8 cellular contexts compared by ENCODE assay signal in the genomic region with DNA sequence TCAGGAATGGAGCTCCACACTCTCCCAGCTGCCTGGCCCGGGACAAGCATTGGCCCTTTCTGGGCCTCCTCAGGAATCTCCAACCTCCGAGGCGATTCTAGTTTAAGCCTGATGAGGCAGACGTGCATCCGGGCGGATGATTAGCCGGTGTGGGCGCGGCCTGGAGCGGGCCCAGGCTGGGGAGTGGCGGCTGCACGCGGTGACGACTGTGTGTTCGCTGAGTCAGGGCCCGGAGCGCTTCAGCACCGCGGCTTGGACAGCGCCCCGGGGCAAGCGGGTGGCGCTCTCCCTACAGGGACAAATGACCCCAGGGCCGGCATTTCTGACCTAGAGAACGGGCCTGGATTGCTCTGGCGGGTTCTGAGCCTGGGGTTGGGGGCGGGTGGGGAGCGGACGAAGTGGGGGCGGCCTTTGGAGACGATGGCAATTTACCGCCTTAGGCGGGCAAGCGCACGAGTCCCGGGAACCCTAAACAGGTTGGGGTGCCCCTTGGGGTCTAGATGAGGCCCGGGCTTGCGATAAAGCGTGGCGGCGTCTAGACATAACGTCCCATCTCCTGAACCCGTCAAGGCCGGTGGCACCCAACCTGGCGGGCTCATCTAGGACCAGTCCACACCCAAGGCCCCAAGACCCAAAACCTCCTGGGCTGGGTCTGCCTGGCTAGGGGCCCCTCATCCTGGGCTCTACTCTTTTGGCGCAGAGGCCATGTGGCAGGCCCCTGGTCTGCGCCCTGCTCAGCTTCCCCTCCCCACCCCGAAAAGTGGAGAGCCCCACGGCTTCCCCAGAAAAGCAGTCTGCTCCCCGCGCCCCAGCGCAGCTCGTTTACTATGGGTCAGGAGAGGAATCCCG. TPM values are rescaled to one million over a fixed set of nuclear protein-coding genes. Genes with fewer than 3 reads are reported as not detected.
DNase-seq lines count a peak whose midpoint lies in the region; ATAC-seq, FAIRE-seq and TF ChIP-seq lines count a peak whose summit lies in the region.

No MANE protein-coding gene starts in this region.

- H3K4me2 ChIP-seq in A549 (no peak overlapping the region), HCT116 (ENCODE audit: low read length) (peak overlapping the region; percentile 35; the same call in 1 of the 2 replicates)

- no peaks in the 10 kb centered on the region for H4K20me1 ChIP-seq in HCT116 (ENCODE audit: insufficient read depth)

- TF ChIP-seq POLR2A in A549 (IDR thresholded peaks at IDR 0.05; ENCODE audit: low read length) (no peak), HCT116 (IDR thresholded peaks at IDR 0.05; ENCODE audit: borderline replicate concordance, extremely low read depth, insufficient read depth, insufficient read length) (no peak)

- H3K4me1 Mint-ChIP-seq in T-cell = peaks cover 0 to 2% (median 0%) of the 10 kb centered on the region in 3 donors
- peaks cover 3 to 11% of the 10 kb centered on the region in 2 donors for H3K4me1 Mint-ChIP-seq in stimulated activated naive B cell treated with anti-CD40 and anti-IgM and Interleukin-4, amounts not matched to agents 10 μg/mL and 1 μg/mL and 100 μg/mL, for 72 hours

- H3K27ac ChIP-seq in A549 = no peak overlapping the region
- H3K27ac ChIP-seq in HCT116 (ENCODE audit: low read depth, low read length) = no peak overlapping the region
- no peak overlapping the region for H3K27ac ChIP-seq in effector memory CD4-positive, alpha-beta T cell (ENCODE audit: insufficient read depth, low read length, poor library complexity, severe bottlenecking)

- H3K27me3 Mint-ChIP-seq in T-cell = peaks cover 38 to 74% of the 10 kb centered on the region in 2 donors
- peaks cover 54 to 67% of the 10 kb centered on the region in 2 donors for H3K27me3 Mint-ChIP-seq in stimulated activated naive B cell treated with anti-CD40 and anti-IgM and Interleukin-4, amounts not matched to agents 10 μg/mL and 1 μg/mL and 100 μg/mL, for 72 hours

- no peak overlapping the region for H3K4me3 Mint-ChIP-seq in T-cell
- H3K4me3 Mint-ChIP-seq in stimulated activated naive B cell treated with anti-CD40 and anti-IgM and Interleukin-4, amounts not matched to agents 10 μg/mL and 1 μg/mL and 100 μg/mL, for 72 hours = no peak overlapping the region

- H3K4me1 ChIP-seq in A549 (no peaks in the 10 kb centered on the region), HCT116 (ENCODE audit: control insufficient read depth in 1 of 2, insufficient read depth in 2 of 2, low read length in 2 of 2) (peaks cover 0 to 4% of the 10 kb centered on the region in 2 experiments; a peak in 2 of 4 replicates)
- H3K4me1 ChIP-seq in effector memory CD4-positive, alpha-beta T cell (ENCODE audit: control insufficient read depth, insufficient read depth, low read length, poor library complexity, severe bottlenecking) = no peaks in the 10 kb centered on the region

- H3K27me3 ChIP-seq in HCT116 (ENCODE audit: insufficient read depth, low read length) = peaks cover 46% of the 10 kb centered on the region
- peaks cover 13% of the 10 kb centered on the region for H3K27me3 ChIP-seq in effector memory CD4-positive, alpha-beta T cell (replicated peaks; ENCODE audit: control insufficient read depth, insufficient read depth, low read length, poor library complexity, severe bottlenecking)

- peaks cover 2% of the 10 kb centered on the region for H3K36me3 Mint-ChIP-seq in T-cell
- no peaks in the 10 kb centered on the region for H3K36me3 Mint-ChIP-seq in stimulated activated naive B cell treated with anti-CD40 and anti-IgM and Interleukin-4, amounts not matched to agents 10 μg/mL and 1 μg/mL and 100 μg/mL, for 72 hours

- intact Hi-C loops in HCT116 (cut with micrococcal nuclease) = no loop called here

- no peak overlapping the region for H3K9ac ChIP-seq in HCT116 (ENCODE audit: low read length)

- ATAC-seq in A549 (peak; percentile 82 to 91), HCT116 (peak; percentile 100), T-cell (replicated peaks in 1 of 4) (peak; percentile 61 to 84 (median 70))
- peak; percentile 79 to 82 for ATAC-seq in stimulated activated naive B cell treated with anti-CD40 and anti-IgM and Interleukin-4, amounts not matched to agents 10 μg/mL and 1 μg/mL and 100 μg/mL, for 72 hours (replicated peaks)

- 32% methylated on average over 40 of the region's 54 CpGs for WGBS in A549 (ENCODE audit: missing lambda C conversion rate)

- no TSS peak for BruUV-seq in HCT116 (replicated peaks; lab: Mats Ljungman, UMichigan)

- DNase-seq in A549 (ENCODE audit: low read depth in 1 of 2, low spot score in 1 of 2) (peak; percentile 74 to 76), HCT116 (ENCODE audit: low read depth, low spot score) (peak; percentile 47), T-cell (peak in 25 of 34 experiments; percentile 12 to 50 (median 29)), choroid plexus epithelial cell (ENCODE audit: low read depth) (peak; percentile 74), lung microvascular endothelial cell (ENCODE audit: low read depth in 2 of 2) (peak; percentile 60 to 77), midbrain (lab: John Stamatoyannopoulos, UW) (no peak)
- peak; percentile 14 for DNase-seq in stimulated activated naive B cell treated with anti-CD40 and anti-IgM and Interleukin-4, amounts not matched to agents 10 μg/mL and 1 μg/mL and 100 μg/mL, for 72 hours
- DNase-seq in effector memory CD4-positive, alpha-beta T cell = no peak

- TF ChIP-seq RAD21 in A549 (conservative IDR thresholded peaks at IDR 0.05 in 1 of 2, IDR thresholded peaks at IDR 0.05 in 1 of 2) (no peak), HCT116 (IDR thresholded peaks at IDR 0.05; ENCODE audit: low read depth) (no peak)

- no peak overlapping the region for H3K4me3 ChIP-seq in A549
- no peak overlapping the region for H3K4me3 ChIP-seq in HCT116 (replicated peaks in 1 of 2; ENCODE audit: low read depth in 1 of 2, low read length in 2 of 2)
- no peak overlapping the region for H3K4me3 ChIP-seq in choroid plexus epithelial cell (ENCODE audit: low read depth, low read length)
- no peak overlapping the region for H3K4me3 ChIP-seq in effector memory CD4-positive, alpha-beta T cell (ENCODE audit: insufficient read depth, low read depth, low read length, poor library complexity, severe bottlenecking)

- no peaks in the 10 kb centered on the region for H3K9me3 Mint-ChIP-seq in T-cell
- H3K9me3 Mint-ChIP-seq in stimulated activated naive B cell treated with anti-CD40 and anti-IgM and Interleukin-4, amounts not matched to agents 10 μg/mL and 1 μg/mL and 100 μg/mL, for 72 hours = no peaks in the 10 kb centered on the region

- RAD21 ChIA-PET in HCT116 (lab: Charles Lee; ENCODE audit: low non-redundant PET in 1 of 2, low total read pairs in 2 of 2, uncharacterized antibody in 2 of 2, unreplicated experiment in 2 of 2) = no interaction called here

- POLR2A ChIA-PET in A549 (lab: Yijun Ruan, JAX) = no interaction called here
- POLR2A ChIA-PET in HCT116 (lab: Charles Lee) = no interaction called here
- POLR2A ChIA-PET in T-cell (lab: Charles Lee) = no interaction called here

- no peak overlapping the region for H2AFZ ChIP-seq in HCT116 (ENCODE audit: low read depth, low read length, poor library complexity, severe bottlenecking)

- no peak for FAIRE-seq in A549 (lab: Jason Lieb, UNC)

- no peaks in the 10 kb centered on the region for H3K79me2 ChIP-seq in HCT116 (ENCODE audit: insufficient read depth, low read length)

- H3K36me3 ChIP-seq in HCT116 (ENCODE audit: control insufficient read depth in 1 of 2, insufficient read depth in 2 of 2, low read length in 2 of 2) = no peaks in the 10 kb centered on the region
- H3K36me3 ChIP-seq in effector memory CD4-positive, alpha-beta T cell (ENCODE audit: control insufficient read depth, insufficient read depth, low read length) = no peaks in the 10 kb centered on the region

- H3K9me3 ChIP-seq in A549 = no peaks in the 10 kb centered on the region
- no peaks in the 10 kb centered on the region for H3K9me3 ChIP-seq in HCT116 (ENCODE audit: control insufficient read depth in 1 of 2, insufficient read depth in 1 of 2, low read depth in 1 of 2, low read length in 2 of 2)
- H3K9me3 ChIP-seq in effector memory CD4-positive, alpha-beta T cell (ENCODE audit: control insufficient read depth, low read length) = no peaks in the 10 kb centered on the region

- CTCF ChIA-PET in A549 (lab: Yijun Ruan, JAX) = interaction anchor here (0.6 to 7.5 kb wide), 3 partner anchors 11 to 581 kb away, joined by 3 to 54 read pairs (median 3); no protein-coding TSS in a partner anchor
- CTCF ChIA-PET in HCT116 (lab: Charles Lee) = no interaction called here
- CTCF ChIA-PET in T-cell (lab: Charles Lee) = no interaction called here

- H3K27ac Mint-ChIP-seq in T-cell = no peak overlapping the region
- H3K27ac Mint-ChIP-seq in stimulated activated naive B cell treated with anti-CD40 and anti-IgM and Interleukin-4, amounts not matched to agents 10 μg/mL and 1 μg/mL and 100 μg/mL, for 72 hours = no peak overlapping the region

- TF ChIP-seq CTCF in A549 (IDR thresholded peaks at IDR 0.05) = no peak
- no peak for TF ChIP-seq CTCF in HCT116 (IDR thresholded peaks at IDR 0.05 in 2 of 3, conservative IDR thresholded peaks at IDR 0.05 in 1 of 3; ENCODE audit: borderline replicate concordance in 1 of 3, insufficient read depth in 1 of 3, low read depth in 2 of 3, low read length in 2 of 3)
- peak; percentile 4 for TF ChIP-seq CTCF in choroid plexus epithelial cell (conservative IDR thresholded peaks at IDR 0.05; ENCODE audit: low read depth, low read length)

- H3K9me2 ChIP-seq in HCT116 (ENCODE audit: insufficient read depth) = no peaks in the 10 kb centered on the region

- no peak for TF ChIP-seq EP300 in A549 (IDR thresholded peaks at IDR 0.05)

TF ChIP-seq in A549, 52 proteins besides CTCF, POLR2A, EP300 and RAD21 (continues in another document):
- no peak for TF ChIP-seq ZSCAN20 (CRISPR knock-in tag; IDR thresholded peaks at IDR 0.05)
- no peak for TF ChIP-seq ZC3H11A (IDR thresholded peaks at IDR 0.05)
- no peak for TF ChIP-seq RNF2 (IDR thresholded peaks at IDR 0.05; ENCODE audit: borderline replicate concordance, low read depth)
- no peak for TF ChIP-seq MYC (IDR thresholded peaks at IDR 0.05; ENCODE audit: borderline replicate concordance, low read length)
- peak; percentile 73 for TF ChIP-seq MAFK (IDR thresholded peaks at IDR 0.05; ENCODE audit: partially characterized antibody)

RNA-seq across cellular contexts. Expression of a gene that starts 22.3 kb away (rescaled TPM):
- polyA plus RNA-seq in A549 (2011; rRNA removed) (147 and 166 TPM in 2 replicates), A549 (2017; fragmentation: RNase III; extraction: RNeasy Plus Mini Kit Qiagen cat#74134 plus additional on column Dnase treatment) (111 to 120 TPM (median 117 TPM) in 3 replicates)
- 84.1 and 87.6 TPM in 2 replicates for polyA plus RNA-seq in A549 (2012; cell fraction: cytosol; rRNA removed)
- 27.1 and 57.5 TPM in 2 replicates for polyA plus RNA-seq in A549 (2012; cell fraction: nucleus; rRNA removed)
- 23.1 and 26.8 TPM in 2 replicates for polyA minus RNA-seq in A549 (2011; rRNA and poly(A)+ RNA removed)
- total RNA-seq in HCT116 (2021; ENCODE audit: unreplicated experiment) (33.9 TPM), T-cell (10 to 100 TPM; 44.2 to 54.6 (median 51.3) TPM), lung microvascular endothelial cell (19.4 and 21.6 TPM in 2 replicates)
- 38.5 and 44.5 TPM in 2 replicates for polyA plus RNA-seq in HCT116 (2012)

Comparison
In these comparisons a context has a peak if more than half of its experiments do, and no peak if none do; other contexts are left out.
1. DNase-seq: peak in A549 (2 of 2), HCT116 (single experiment), T-cell (25 of 34), choroid plexus epithelial cell (single experiment), lung microvascular endothelial cell (2 of 2) and stimulated activated naive B cell treated with anti-CD40 and anti-IgM and Interleukin-4, amounts not matched to agents 10 μg/mL and 1 μg/mL and 100 μg/mL, for 72 hours (single experiment); none in effector memory CD4-positive, alpha-beta T cell (0 of 3) and midbrain (single experiment).
2. Peak in every context shown above with its lines, with median percentiles within 50 percentile points of each other: ATAC-seq.